In genomic region chr5:80780761-80781285, GRCh38 we compare ENCODE assay signal across 21 cellular contexts.
DNase-seq lines count a peak whose midpoint lies in the region; ATAC-seq and TF ChIP-seq lines count a peak whose summit lies in the region.
"Had no signal": no experiment of that assay in that cellular context is flagged by ENCODE, and none has a peak within 500 bp of the region (broad histone marks: within the 10 kb centered on the region; RNA-seq: fewer than 3 reads in every experiment).

No MANE protein-coding gene starts in this region.

- intact Hi-C loops in HCT116 (cut with micrococcal nuclease) (no loop called here), tibial artery (cut with DNase I; ENCODE audit: low total_unique reads) (no loop called here)

- no peaks in the 10 kb centered on the region for H3K9me3 ChIP-seq in SK-N-SH
- H3K9me3 ChIP-seq in HCT116 (ENCODE audit: control insufficient read depth in 1 of 2, insufficient read depth in 1 of 2, low read depth in 1 of 2, low read length in 2 of 2): no peaks in the 10 kb centered on the region
- no peaks in the 10 kb centered on the region for H3K9me3 ChIP-seq in tibial artery

- ATAC-seq in SK-N-SH treated with all-trans-retinoic acid at 6 μM for 48 hours (no peak), HCT116 (0 out of 2 replicates have a peak, but pooled peaks have one; percentile 12)
- no peak for ATAC-seq in activated naive CD8-positive, alpha-beta T cell treated with anti-CD3 and anti-CD28 coated beads, Interleukin-2, amount 50 U/mL, for 24 hours

- TF ChIP-seq RAD21 in SK-N-SH (IDR thresholded peaks at IDR 0.05; ENCODE audit: low read length) (no peak), HCT116 (IDR thresholded peaks at IDR 0.05; ENCODE audit: low read depth) (no peak)

- H3K27ac ChIP-seq in SK-N-SH (ENCODE audit: low read depth in 2 of 2, low read length in 1 of 2) (peak overlapping the region in 1 of 2 experiments; percentile 47; a peak in 2 of 4 replicates), HCT116 (ENCODE audit: low read depth, low read length) (peak overlapping the region; percentile 23; the same call in 1 of the 2 replicates), tibial artery (no peak overlapping the region)
- H3K27ac ChIP-seq: 22Rv1, C4-2B, KMS-11 had no signal

- TF ChIP-seq CTCF in SK-N-SH (IDR thresholded peaks at IDR 0.05) (no peak), HCT116 (IDR thresholded peaks at IDR 0.05 in 2 of 3, conservative IDR thresholded peaks at IDR 0.05 in 1 of 3; ENCODE audit: borderline replicate concordance in 1 of 3, insufficient read depth in 1 of 3, low read depth in 2 of 3, low read length in 2 of 3) (no peak), tibial artery (IDR thresholded peaks at IDR 0.05) (no peak)

- no peaks in the 10 kb centered on the region for H3K79me2 ChIP-seq in SK-N-SH (ENCODE audit: insufficient read depth)
- no peaks in the 10 kb centered on the region for H3K79me2 ChIP-seq in HCT116 (ENCODE audit: insufficient read depth, low read length)

- RAD21 ChIA-PET in HCT116 (lab: Charles Lee; ENCODE audit: low non-redundant PET in 1 of 2, low total read pairs in 2 of 2, uncharacterized antibody in 2 of 2, unreplicated experiment in 2 of 2): no interaction called here

- peak overlapping the region; percentile 23 for H3K27ac Mint-ChIP-seq in activated naive CD8-positive, alpha-beta T cell treated with anti-CD3 and anti-CD28 coated beads, Interleukin-2, amount 50 U/mL, for 24 hours

- no peak overlapping the region for H3K4me3 Mint-ChIP-seq in activated naive CD8-positive, alpha-beta T cell treated with anti-CD3 and anti-CD28 coated beads, Interleukin-2, amount 50 U/mL, for 24 hours
- H3K4me3 Mint-ChIP-seq: CD8-positive, alpha-beta memory T cell had no signal

- H3K27me3 ChIP-seq in SK-N-SH (ENCODE audit: insufficient read depth): no peaks in the 10 kb centered on the region
- H3K27me3 ChIP-seq in HCT116 (ENCODE audit: insufficient read depth, low read length): no peaks in the 10 kb centered on the region
- H3K27me3 ChIP-seq in tibial artery: no peaks in the 10 kb centered on the region

- no peak for TF ChIP-seq POLR2A in HCT116 (IDR thresholded peaks at IDR 0.05; ENCODE audit: borderline replicate concordance, extremely low read depth, insufficient read depth, insufficient read length)

- H3K4me3 ChIP-seq in SK-N-SH (ENCODE audit: low read depth in 2 of 2, low read length in 1 of 2) (no peak overlapping the region), HCT116 (replicated peaks in 1 of 2; ENCODE audit: low read depth in 1 of 2, low read length in 2 of 2) (no peak overlapping the region), tibial artery (no peak overlapping the region)

- WGBS in SK-N-SH (ENCODE audit: low lambda C conversion rate): 96% methylated on average over 8 of the region's 8 CpGs

- no peaks in the 10 kb centered on the region for H3K27me3 Mint-ChIP-seq in activated naive CD8-positive, alpha-beta T cell treated with anti-CD3 and anti-CD28 coated beads, Interleukin-2, amount 50 U/mL, for 24 hours
- H3K27me3 Mint-ChIP-seq: CD8-positive, alpha-beta memory T cell had no signal

- H3K4me1 Mint-ChIP-seq in activated naive CD8-positive, alpha-beta T cell treated with anti-CD3 and anti-CD28 coated beads, Interleukin-2, amount 50 U/mL, for 24 hours: peaks cover 30% of the 10 kb centered on the region

- DNase-seq in SK-N-SH: no peak
- DNase-seq in HCT116 (ENCODE audit: low read depth, low spot score): no peak
- no peak for DNase-seq in activated naive CD8-positive, alpha-beta T cell treated with anti-CD3 and anti-CD28 coated beads, Interleukin-2, amount 50 U/mL, for 24 hours
- peak; percentile 42 for DNase-seq in renal cortical epithelial cell (ENCODE audit: low read depth)
- DNase-seq in NCI-H2171 (lab: John Stamatoyannopoulos, UW): no peak
- DNase-seq in NCI-H345 (lab: John Stamatoyannopoulos, UW): no peak
- no peak for DNase-seq in tibial artery
- DNase-seq: CD8-positive, alpha-beta memory T cell; GF-D8; MV-4-11; NCI-H1694; NCI-H2081; NCI-H2171 treated with DMSO at 0.1 percent for 48 hours; NCI-H446; NCI-H526; RPMI8226; SHP77 treated with DMSO at 0.1 percent for 48 hours had no signal

- H4K20me1 ChIP-seq in SK-N-SH (ENCODE audit: insufficient read depth) (no peaks in the 10 kb centered on the region), HCT116 (ENCODE audit: insufficient read depth) (0 out of 2 replicates have a peak, but pooled peaks cover 3% of the 10 kb centered on the region)

- H3K9ac ChIP-seq in SK-N-SH (no peak overlapping the region), HCT116 (ENCODE audit: low read length) (0 out of 2 replicates have a peak overlapping the region, but pooled peaks have one; percentile 15)
- H3K9ac ChIP-seq: KMS-11 had no signal

- H3K36me3 ChIP-seq in SK-N-SH (replicated peaks in 1 of 2; ENCODE audit: control insufficient read depth in 1 of 2, insufficient read depth in 2 of 2, low read length in 1 of 2) (peaks cover 12 to 14% of the 10 kb centered on the region in 2 experiments), HCT116 (ENCODE audit: control insufficient read depth in 1 of 2, insufficient read depth in 2 of 2, low read length in 2 of 2) (no peaks in the 10 kb centered on the region), tibial artery (peaks cover 21 to 38% (median 21%) of the 10 kb centered on the region in 3 donors)

- peaks cover 4 to 13% of the 10 kb centered on the region in 2 experiments; a peak in 2 of 4 replicates for H3K4me1 ChIP-seq in SK-N-SH (ENCODE audit: control insufficient read depth in 1 of 2, insufficient read depth in 2 of 2, low read depth in 1 of 2, low read length in 1 of 2)
- peaks cover 6 to 26% of the 10 kb centered on the region in 2 experiments for H3K4me1 ChIP-seq in HCT116 (ENCODE audit: control insufficient read depth in 1 of 2, insufficient read depth in 2 of 2, low read length in 2 of 2)
- H3K4me1 ChIP-seq in tibial artery: no peaks in the 10 kb centered on the region

- peak overlapping the region; percentile 30 for H3K4me2 ChIP-seq in SK-N-SH
- peak overlapping the region; percentile 66 for H3K4me2 ChIP-seq in HCT116 (ENCODE audit: low read length)
- H3K4me2 ChIP-seq: KMS-11 had no signal

- H3F3A ChIP-seq in SK-N-SH (replicated peaks; ENCODE audit: insufficient read depth): peaks cover 10% of the 10 kb centered on the region

- H3K9me2 ChIP-seq in SK-N-SH (no peaks in the 10 kb centered on the region), HCT116 (ENCODE audit: insufficient read depth) (no peaks in the 10 kb centered on the region)

- H3K36me3 Mint-ChIP-seq in activated naive CD8-positive, alpha-beta T cell treated with anti-CD3 and anti-CD28 coated beads, Interleukin-2, amount 50 U/mL, for 24 hours (ENCODE audit: low read depth): peaks cover 46% of the 10 kb centered on the region

- BruUV-seq in HCT116 (replicated peaks; lab: Mats Ljungman, UMichigan): no TSS peak

- POLR2A ChIA-PET in SK-N-SH (lab: Yijun Ruan, JAX): no interaction called here
- POLR2A ChIA-PET in HCT116 (lab: Charles Lee): no interaction called here

- no peak for TF ChIP-seq EP300 in SK-N-SH (IDR thresholded peaks at IDR 0.05; ENCODE audit: borderline replicate concordance in 1 of 2, low read depth in 1 of 2, low read length in 1 of 2)

- H3K9me3 Mint-ChIP-seq in activated naive CD8-positive, alpha-beta T cell treated with anti-CD3 and anti-CD28 coated beads, Interleukin-2, amount 50 U/mL, for 24 hours: no peaks in the 10 kb centered on the region
- H3K9me3 Mint-ChIP-seq: CD8-positive, alpha-beta memory T cell had no signal

- H2AFZ ChIP-seq in SK-N-SH (ENCODE audit: low read depth) (no peak overlapping the region), HCT116 (ENCODE audit: low read depth, low read length, poor library complexity, severe bottlenecking) (no peak overlapping the region)

- CTCF ChIA-PET in SK-N-SH (lab: Yijun Ruan, JAX) (interaction anchor here (0.7 kb wide), 1 partner anchor 385 kb away, joined by 3 read pairs; no protein-coding TSS in a partner anchor), HCT116 (lab: Charles Lee) (no interaction called here)

TF ChIP-seq in SK-N-SH, 30 proteins besides CTCF, POLR2A, EP300 and RAD21 (continues in another document):
- TF ChIP-seq RXRA (IDR thresholded peaks at IDR 0.05; ENCODE audit: borderline replicate concordance, low read depth) (no peak), FOXJ3 (CRISPR knock-in tag; IDR thresholded peaks at IDR 0.05) (no peak), RFX5 (IDR thresholded peaks at IDR 0.05; ENCODE audit: low read length) (no peak), GABPA (IDR thresholded peaks at IDR 0.05; ENCODE audit: low read depth) (no peak), NFIC (IDR thresholded peaks at IDR 0.05; ENCODE audit: borderline replicate concordance) (no peak), CHD2 (IDR thresholded peaks at IDR 0.05; ENCODE audit: low read length, partially characterized antibody) (no peak), MEF2A (IDR thresholded peaks at IDR 0.05; ENCODE audit: borderline replicate concordance, low read depth) (no peak)

TF ChIP-seq in SK-N-SH treated with all-trans-retinoic acid at 6 μM for 48 hours, 23 proteins besides CTCF, POLR2A, EP300 and RAD21 (continues in another document):
- no peak for TF ChIP-seq ZNF70 (CRISPR knock-in tag; IDR thresholded peaks at IDR 0.05)
- TF ChIP-seq ZNF8 (CRISPR knock-in tag; IDR thresholded peaks at IDR 0.05): no peak
- TF ChIP-seq CREB5 (CRISPR knock-in tag; IDR thresholded peaks at IDR 0.05; ENCODE audit: low read depth): no peak
- TF ChIP-seq ISL1 (CRISPR knock-in tag; IDR thresholded peaks at IDR 0.05): no peak

TF ChIP-seq in HCT116, 20 proteins besides CTCF, POLR2A, EP300 and RAD21 (continues in another document):
- no peak for TF ChIP-seq CBX3 (IDR thresholded peaks at IDR 0.05; ENCODE audit: low read depth)
- TF ChIP-seq POLR2AphosphoS5 (IDR thresholded peaks at IDR 0.05; ENCODE audit: low read depth, low read length): no peak
- no peak for TF ChIP-seq ELF1 (IDR thresholded peaks at IDR 0.05; ENCODE audit: borderline replicate concordance, low read depth)
- TF ChIP-seq ATF3 (IDR thresholded peaks at IDR 0.05): no peak
- TF ChIP-seq EZH2phosphoT487 (IDR thresholded peaks at IDR 0.05; ENCODE audit: borderline replicate concordance): no peak
- no peak for TF ChIP-seq CEBPB (IDR thresholded peaks at IDR 0.05; ENCODE audit: low read depth)
- no peak for TF ChIP-seq SIN3A (IDR thresholded peaks at IDR 0.05; ENCODE audit: low read depth)
- TF ChIP-seq MAX (IDR thresholded peaks at IDR 0.05): no peak
- TF ChIP-seq FOSL1 (IDR thresholded peaks at IDR 0.05; ENCODE audit: low read depth): no peak
- TF ChIP-seq JUND (IDR thresholded peaks at IDR 0.05): no peak
- no peak for TF ChIP-seq YY1 (IDR thresholded peaks at IDR 0.05; ENCODE audit: extremely low read depth, insufficient replicate concordance, low read depth, low read length)
- no peak for TF ChIP-seq ZNF274 (IDR thresholded peaks at IDR 0.05; ENCODE audit: low read depth, low read length)
- TF ChIP-seq EGR1 (IDR thresholded peaks at IDR 0.05; ENCODE audit: low read depth): no peak
